ENCODE assay signal across 20 cellular contexts in the genomic region with DNA sequence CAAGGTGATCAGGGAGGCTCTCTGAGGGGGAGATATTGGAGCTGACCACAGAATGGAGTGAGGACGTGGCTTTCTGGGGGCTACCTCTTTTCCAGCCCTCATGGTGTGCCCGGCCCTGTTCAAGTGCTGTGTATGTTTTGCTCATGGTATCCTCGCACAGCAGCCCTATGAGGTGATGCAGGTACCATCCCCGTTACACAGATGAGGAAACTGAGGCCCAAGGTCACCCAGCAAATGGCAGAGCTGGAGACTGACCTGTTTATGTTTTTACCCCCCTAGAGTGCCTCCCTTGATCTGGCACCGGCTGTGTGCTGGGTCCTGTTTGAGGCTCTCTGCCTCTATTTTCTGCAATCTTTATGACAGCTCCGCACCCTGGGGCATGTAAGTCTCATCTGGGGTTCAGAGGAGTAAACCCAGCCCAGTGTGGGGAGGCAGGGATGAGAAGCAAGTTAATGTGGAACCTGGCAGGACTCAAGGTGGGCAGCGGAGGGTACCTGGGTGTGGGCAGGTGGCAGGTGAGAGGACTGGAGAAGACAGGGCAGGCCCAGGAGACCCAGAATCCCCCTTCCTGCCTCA. TPM values are rescaled to one million over a fixed set of nuclear protein-coding genes. Genes with fewer than 3 reads are reported as not detected.
DNase-seq lines count a peak whose midpoint lies in the region; ATAC-seq, FAIRE-seq and TF ChIP-seq lines count a peak whose summit lies in the region.
"Had no signal": no experiment of that assay in that cellular context is flagged by ENCODE, and none has a peak within 500 bp of the region (broad histone marks: within the 10 kb centered on the region; RNA-seq: fewer than 3 reads in every experiment).

No MANE protein-coding gene starts in this region.

- H3K4me3 Mint-ChIP-seq in chondrocyte (ENCODE audit: unreplicated experiment) = no peak overlapping the region
- H3K4me3 Mint-ChIP-seq: CD4-positive, CD25-positive, alpha-beta regulatory T cell; IgD-negative memory B cell had no signal

- H2AFZ ChIP-seq in K562 (ENCODE audit: low read depth, low read length) = no peak overlapping the region

- H3K9me3 ChIP-seq in K562 (replicated peaks; ENCODE audit: control insufficient read depth, insufficient read depth, low read depth, low read length) (no peaks in the 10 kb centered on the region), mucosa of rectum (ENCODE audit: control insufficient read depth in 2 of 2, low read length in 2 of 2) (no peaks in the 10 kb centered on the region), transverse colon (no peaks in the 10 kb centered on the region)
- H3K9me3 ChIP-seq: HAP-1, SJSA1 had no signal

- H3K36me3 Mint-ChIP-seq in chondrocyte (ENCODE audit: low read depth) = no peaks in the 10 kb centered on the region
- H3K36me3 Mint-ChIP-seq: CD4-positive, CD25-positive, alpha-beta regulatory T cell; IgD-negative memory B cell had no signal

- H3K27me3 ChIP-seq in K562 (ENCODE audit: control insufficient read depth in 2 of 2, insufficient read depth in 2 of 2, low read length in 2 of 2) (peaks cover 0 to 21% of the 10 kb centered on the region in 2 experiments; a peak in 2 of 5 replicates), mucosa of rectum (ENCODE audit: control insufficient read depth in 2 of 2, insufficient read depth in 2 of 2, low read length in 2 of 2) (no peaks in the 10 kb centered on the region), transverse colon (no peaks in the 10 kb centered on the region)
- H3K27me3 ChIP-seq: SJSA1 had no signal

- TF ChIP-seq CTCF in K562 (IDR thresholded peaks at IDR 0.05 in 2 of 3, conservative IDR thresholded peaks at IDR 0.05 in 1 of 3; ENCODE audit: insufficient read depth in 2 of 3, low read depth in 1 of 3, low read length in 3 of 3) = no peak
- TF ChIP-seq CTCF in chondrocyte (IDR thresholded peaks at IDR 0.05) = no peak
- TF ChIP-seq CTCF in transverse colon (IDR thresholded peaks at IDR 0.05) = no peak

- no peak for FAIRE-seq in K562 (lab: Jason Lieb, UNC)
- no peak for FAIRE-seq in H54 (lab: Jason Lieb, UNC)
- FAIRE-seq: RCC 7860 had no signal

- H3K4me1 ChIP-seq in K562 (replicated peaks in 1 of 2; ENCODE audit: control insufficient read depth in 2 of 2, insufficient read depth in 2 of 2, low read length in 2 of 2) = no peaks in the 10 kb centered on the region
- peaks cover 9 to 17% of the 10 kb centered on the region in 2 donors for H3K4me1 ChIP-seq in mucosa of rectum (ENCODE audit: control insufficient read depth in 2 of 2, insufficient read depth in 2 of 2, low read length in 2 of 2)
- peaks cover 0 to 12% (median 6%) of the 10 kb centered on the region in 4 donors for H3K4me1 ChIP-seq in transverse colon
- H3K4me1 ChIP-seq: HAP-1, SJSA1 had no signal

- no peaks in the 10 kb centered on the region for H3K4me1 Mint-ChIP-seq in chondrocyte (ENCODE audit: low read depth)
- H3K4me1 Mint-ChIP-seq: CD4-positive, CD25-positive, alpha-beta regulatory T cell had no signal

- no peak for DNase-seq in K562 (ENCODE audit: extremely low read depth in 1 of 4, low spot score in 3 of 4)
- peak; percentile 77 for DNase-seq in chondrocyte (ENCODE audit: low spot score)
- peak; percentile 14 for DNase-seq in transverse colon
- no peak for DNase-seq in H54 (ENCODE audit: insufficient read length, low spot score)
- DNase-seq: CD4-positive, CD25-positive, alpha-beta regulatory T cell; DMS79; Karpas-422; NCI-H1694 treated with DMSO at 0.1 percent for 48 hours; NCI-H2081 treated with DMSO at 0.1 percent for 48 hours; NCI-H446; OCI-M1 had no signal

- no peak overlapping the region for H3K9ac ChIP-seq in K562 (ENCODE audit: insufficient read depth in 1 of 2, low read depth in 2 of 2, low read length in 2 of 2)
- H3K9ac ChIP-seq in mucosa of rectum (ENCODE audit: low read depth in 1 of 2, low read length in 2 of 2) = peak overlapping the region; percentile 41 to 56

- no peak overlapping the region for H3K27ac Mint-ChIP-seq in chondrocyte (ENCODE audit: unreplicated experiment)
- H3K27ac Mint-ChIP-seq: CD4-positive, CD25-positive, alpha-beta regulatory T cell; IgD-negative memory B cell had no signal

- POLR2A ChIA-PET in K562 (lab: Yijun Ruan, JAX) = no interaction called here

- in situ Hi-C loops in K562 (cut with MboI) = no loop called here
- in situ Hi-C loops in transverse colon (cut with MboI; ENCODE audit: low pct_ligation_motif_present in 1 of 4, low pct_unique_long_range_greater_than_20kb in 1 of 4, low sequenced_read_pairs in 3 of 4) = no loop called here

- no peaks in the 10 kb centered on the region for H3K36me3 ChIP-seq in K562 (ENCODE audit: control insufficient read depth, insufficient read depth, low read length)
- no peaks in the 10 kb centered on the region for H3K36me3 ChIP-seq in mucosa of rectum (ENCODE audit: control insufficient read depth in 2 of 2, insufficient read depth in 2 of 2, low read length in 2 of 2)
- H3K36me3 ChIP-seq in transverse colon = no peaks in the 10 kb centered on the region
- H3K36me3 ChIP-seq: HAP-1, SJSA1 had no signal

- H3K79me2 ChIP-seq in K562 (ENCODE audit: control insufficient read depth, insufficient read depth, low read length) = no peaks in the 10 kb centered on the region

- H3K27me3 Mint-ChIP-seq in chondrocyte (ENCODE audit: low read depth) = peaks cover 55% of the 10 kb centered on the region

- CTCF ChIA-PET in K562 (lab: Yijun Ruan, JAX; ENCODE audit: low intra/inter-chr PET ratio) = no interaction called here

- H3K4me3 ChIP-seq in K562 (no peak overlapping the region), mucosa of rectum (ENCODE audit: low read length in 2 of 2) (peak overlapping the region; percentile 26 to 60), transverse colon (no peak overlapping the region)
- H3K4me3 ChIP-seq: HAP-1, SJSA1 had no signal

- no peak for TF ChIP-seq POLR2A in K562 (conservative IDR thresholded peaks at IDR 0.05)
- no peak for TF ChIP-seq POLR2A in transverse colon (IDR thresholded peaks at IDR 0.05)
- no peak for TF ChIP-seq POLR2A in H54 (IDR thresholded peaks at IDR 0.05; ENCODE audit: low read depth, low read length)

- 1% methylated on average over 7 of the region's 7 CpGs for WGBS in K562 (ENCODE audit: insufficient coverage, low coverage, missing lambda C conversion rate)
- 64 to 70% methylated on average over 2 to 7 of the region's 7 CpGs for WGBS in transverse colon (ENCODE audit: low coverage in 1 of 2), 2 donors

- no peak overlapping the region for H3K4me2 ChIP-seq in K562 (ENCODE audit: insufficient read depth, low read length)

- no peaks in the 10 kb centered on the region for H4K20me1 ChIP-seq in K562 (replicated peaks; ENCODE audit: control insufficient read depth, insufficient read depth, low read length)

- intact Hi-C loops in K562 (cut with micrococcal nuclease) = no loop called here
- intact Hi-C loops in transverse colon (cut with DNase I; ENCODE audit: low total_unique reads) = no loop called here

- TF ChIP-seq RAD21 in K562 (CRISPR knock-in tag; conservative IDR thresholded peaks at IDR 0.05 in 1 of 2, IDR thresholded peaks at IDR 0.05 in 1 of 2) = no peak

- no peaks in the 10 kb centered on the region for H3K9me1 ChIP-seq in K562 (ENCODE audit: control insufficient read depth, insufficient read depth, low read length)

- no peak for ATAC-seq in K562
- no peak for ATAC-seq in HG03135 (IDR thresholded peaks at IDR 0.05; ENCODE audit: unreplicated experiment)
- ATAC-seq in HG02678 (IDR thresholded peaks at IDR 0.05; ENCODE audit: unreplicated experiment) = no peak

- no peak overlapping the region for H3K27ac ChIP-seq in K562 (ENCODE audit: extremely low read depth, low read depth, low read length)
- H3K27ac ChIP-seq in mucosa of rectum (ENCODE audit: low read depth in 2 of 2, low read length in 2 of 2) = peak overlapping the region; percentile 87 to 92
- H3K27ac ChIP-seq in transverse colon = peak overlapping the region; percentile 15 to 74 (median 26)
- H3K27ac ChIP-seq: SJSA1 had no signal

- TF ChIP-seq EP300 in K562 (IDR thresholded peaks at IDR 0.05; ENCODE audit: low read length) = no peak
- TF ChIP-seq EP300 in transverse colon (IDR thresholded peaks at IDR 0.05; ENCODE audit: low read depth) = no peak

- no TSS peak for BruUV-seq in K562 (replicated peaks; lab: Mats Ljungman, UMichigan)

- H3K9me3 Mint-ChIP-seq in chondrocyte (ENCODE audit: low read depth) = no peaks in the 10 kb centered on the region
- H3K9me3 Mint-ChIP-seq: IgD-negative memory B cell had no signal

RNA-seq across cellular contexts. Expression of a gene that starts 20.8 kb away (rescaled TPM):
- 0.12 TPM in 1 of 2 replicates, not detected in the other for total RNA-seq in K562 (2011; cell fraction: chromatin; rRNA removed; ENCODE audit: low replicate concordance)
- total RNA-seq in K562 (2011; cell fraction: nucleolus; rRNA removed) = not detected in 2 replicates
- total RNA-seq in K562 (2011; cell fraction: nucleoplasm; rRNA removed) = not detected in 2 replicates
- total RNA-seq in K562 (2014; rRNA removed) = not detected in 2 replicates
- total RNA-seq in K562 (2014; rRNA removed; fragmentation: Illumina TruSeq; extraction: Trizol) = not detected in 2 replicates
- not detected in 2 replicates for total RNA-seq in K562 (2015; rRNA removed; fragmentation: Illumina TruSeq; extraction: Trizol)
- total RNA-seq in K562 (2021) = not detected in 2 replicates
- 0.01 TPM in 1 of 2 replicates, not detected in the other for polyA plus RNA-seq in K562 (2011; rRNA removed)
- polyA plus RNA-seq in K562 (2011; cell fraction: cytosol; rRNA removed) = 0.03 TPM in 2 replicates
- 0.04 TPM in 1 of 2 replicates, not detected in the other for polyA plus RNA-seq in K562 (2011; cell fraction: nucleus; rRNA removed)
- polyA plus RNA-seq in K562 (2012) = 0.03 TPM in 1 of 2 replicates, not detected in the other
- not detected in 2 replicates for polyA plus RNA-seq in K562 (2014; fragmentation: Illumina TruSeq; extraction: Trizol)
- polyA plus RNA-seq in K562 (2014; fragmentation: Nextera tagmentation; extraction: Ambion mirVana) = not detected
- not detected in 2 replicates for polyA plus RNA-seq in K562 (2014; rRNA removed)
- not detected in 2 replicates for polyA minus RNA-seq in K562 (2011; rRNA and poly(A)+ RNA removed)
- not detected in 2 replicates for polyA minus RNA-seq in K562 (2011; cell fraction: cytosol; rRNA and poly(A)+ RNA removed)
- not detected in 2 replicates for polyA minus RNA-seq in K562 (2011; cell fraction: nucleus; rRNA and poly(A)+ RNA removed)
- 0.05 TPM in 1 of 3 replicates, not detected in the others for total RNA-seq in chondrocyte
- total RNA-seq in transverse colon = 1 to 10 TPM; 2.5 to 6.2 (median 3.7) TPM
- total RNA-seq: SJSA1 had no signal
- polyA plus RNA-seq: BJ had no signal

RNA-seq across cellular contexts. Expression of a gene that starts 52.3 kb away (rescaled TPM):
- total RNA-seq in K562 (2011; cell fraction: chromatin; rRNA removed; ENCODE audit: low replicate concordance) = not detected in 2 replicates
- not detected in 2 replicates for total RNA-seq in K562 (2011; cell fraction: nucleolus; rRNA removed)
- not detected in 2 replicates for total RNA-seq in K562 (2011; cell fraction: nucleoplasm; rRNA removed)
- total RNA-seq in K562 (2014; rRNA removed) = 0.04 TPM in 1 of 2 replicates, not detected in the other
- 0.10 TPM in 1 of 2 replicates, not detected in the other for total RNA-seq in K562 (2014; rRNA removed; fragmentation: Illumina TruSeq; extraction: Trizol)
- total RNA-seq in K562 (2015; rRNA removed; fragmentation: Illumina TruSeq; extraction: Trizol) = 0.04 TPM in 1 of 2 replicates, not detected in the other
- total RNA-seq in K562 (2021) = not detected in 2 replicates
- polyA plus RNA-seq in K562 (2011; rRNA removed) = 0.03 and 0.04 TPM in 2 replicates
- 0.01 TPM in 2 replicates for polyA plus RNA-seq in K562 (2011; cell fraction: cytosol; rRNA removed)
- polyA plus RNA-seq in K562 (2011; cell fraction: nucleus; rRNA removed) = not detected in 2 replicates
- polyA plus RNA-seq in K562 (2012) = 0.04 and 0.06 TPM in 2 replicates
- 0.04 and 0.06 TPM in 2 replicates for polyA plus RNA-seq in K562 (2014; fragmentation: Illumina TruSeq; extraction: Trizol)
- not detected for polyA plus RNA-seq in K562 (2014; fragmentation: Nextera tagmentation; extraction: Ambion mirVana)
- 0.12 TPM in 1 of 2 replicates, not detected in the other for polyA plus RNA-seq in K562 (2014; rRNA removed)
- 0.07 TPM in 1 of 2 replicates, not detected in the other for polyA minus RNA-seq in K562 (2011; rRNA and poly(A)+ RNA removed)
- polyA minus RNA-seq in K562 (2011; cell fraction: cytosol; rRNA and poly(A)+ RNA removed) = not detected in 2 replicates
- polyA minus RNA-seq in K562 (2011; cell fraction: nucleus; rRNA and poly(A)+ RNA removed) = not detected in 2 replicates
- total RNA-seq in chondrocyte = not detected in 3 replicates
- not detected for total RNA-seq in transverse colon
- total RNA-seq: CD4-positive, CD25-positive, alpha-beta regulatory T cell; MCF 10A; SJSA1 had no signal
- polyA plus RNA-seq: BJ; CD4-positive, CD25-positive, alpha-beta regulatory T cell; IgD-negative memory B cell had no signal

Comparison
In these comparisons a context has a peak if more than half of its experiments do, and no peak if none do; other contexts are left out.
1. DNase-seq: peak in chondrocyte (single experiment) and transverse colon (single experiment); none in K562 (0 of 4) and H54 (single experiment).
2. H3K4me3 ChIP-seq: peak in mucosa of rectum (2 of 2); none in K562 (single experiment) and transverse colon (0 of 4).
3. H3K9ac ChIP-seq: peak in mucosa of rectum (2 of 2); none in K562 (0 of 2).